14 cellular contexts compared by ENCODE assay signal in genomic region chr12:52231305-52232232, GRCh38. TPM values are rescaled to one million over a fixed set of nuclear protein-coding genes. Genes with fewer than 3 reads are reported as not detected.
DNase-seq lines count a peak whose midpoint lies in the region; ATAC-seq, FAIRE-seq and TF ChIP-seq lines count a peak whose summit lies in the region.
"Had no signal": no experiment of that assay in that cellular context is flagged by ENCODE, and none has a peak within 500 bp of the region (broad histone marks: within the 10 kb centered on the region; RNA-seq: fewer than 3 reads in every experiment).

No MANE protein-coding gene starts in this region.

- H3K23ac ChIP-seq in H1 (ENCODE audit: insufficient read length) = no peak overlapping the region

- H4K20me1 ChIP-seq in H1 (replicated peaks in 1 of 2; ENCODE audit: control insufficient read depth in 1 of 2, insufficient read depth in 2 of 2, low read length in 2 of 2) = no peaks in the 10 kb centered on the region

- TF ChIP-seq EP300 in H1 (IDR thresholded peaks at IDR 0.05; ENCODE audit: borderline replicate concordance in 1 of 2, low read depth in 2 of 2, low read length in 2 of 2) = no peak

- peaks cover 8% of the 10 kb centered on the region; the same call in 1 of the 2 replicates for H3K23me2 ChIP-seq in H1 (ENCODE audit: low read depth, low read length)

- intact Hi-C loops in Right ventricle myocardium inferior (cut with DNase I) = no loop called here
- intact Hi-C loops in left ventricle myocardium inferior (cut with micrococcal nuclease) = no loop called here
- intact Hi-C loops in mucosa of descending colon (cut with DNase I, micrococcal nuclease) = no loop called here

- H3K36me3 ChIP-seq in left ventricle myocardium inferior (no peaks in the 10 kb centered on the region), H1 (ENCODE audit: control insufficient read depth in 2 of 4, insufficient read depth in 4 of 4, low read length in 3 of 4) (no peaks in the 10 kb centered on the region), mucosa of descending colon (ENCODE audit: low read depth) (no peaks in the 10 kb centered on the region)
- H3K36me3 ChIP-seq: tibial nerve had no signal

- H2BK120ac ChIP-seq in H1 (replicated peaks; ENCODE audit: low read depth, low read length) = no peak overlapping the region

- H3K9me3 ChIP-seq in left ventricle myocardium inferior (replicated peaks) (no peaks in the 10 kb centered on the region), H1 (ENCODE audit: insufficient read depth in 2 of 2, low read depth in 1 of 2, low read length in 1 of 2) (no peaks in the 10 kb centered on the region), mucosa of descending colon (no peaks in the 10 kb centered on the region)
- H3K9me3 ChIP-seq: tibial nerve had no signal

- peak overlapping the region; percentile 47 for H2AK5ac ChIP-seq in H1 (ENCODE audit: low read depth, low read length)

- no peak overlapping the region for H3K27ac ChIP-seq in left ventricle myocardium inferior (replicated peaks)
- no peak overlapping the region for H3K27ac ChIP-seq in H1 (ENCODE audit: low read depth, low read length)

- 76% methylated on average over 16 of the region's 16 CpGs; no CpG with 5 or more reads in 1 of the 2 experiments for WGBS in H1 (ENCODE audit: extremely low coverage in 1 of 2, insufficient coverage in 1 of 2, insufficient read length in 1 of 2, insufficient replicate concordance in 2 of 2, low coverage in 1 of 2, low lambda C conversion rate in 2 of 2, missing lambda C conversion rate in 1 of 2), 2 experiments

- H2BK12ac ChIP-seq in H1 (ENCODE audit: low read depth, low read length) = peak overlapping the region; percentile 82

- peak overlapping the region in 1 of 2 experiments; percentile 76; a peak in 1 of 4 replicates for H3K4me2 ChIP-seq in H1 (ENCODE audit: insufficient read depth in 1 of 2, low read depth in 2 of 2, low read length in 2 of 2)

- H2BK5ac ChIP-seq in H1 (ENCODE audit: low read depth, low read length) = no peak overlapping the region; the same call in 1 of the 2 replicates

- no peak overlapping the region for H3K9ac ChIP-seq in H1 (replicated peaks in 1 of 4; ENCODE audit: extremely low read depth in 1 of 4, low read depth in 3 of 4, low read length in 3 of 4)

- POLR2A ChIA-PET in H1 (lab: Charles Lee; ENCODE audit: partially characterized antibody) = interaction anchor here (0.9 to 1.2 kb wide), 2 partner anchors 20 to 48 kb away, joined by 3 read pairs; no protein-coding TSS in a partner anchor

- ATAC-seq in Right ventricle myocardium inferior (peak; percentile 17), mucosa of descending colon (peak; percentile 66), HG03432 (IDR thresholded peaks at IDR 0.05; ENCODE audit: unreplicated experiment) (no peak)
- ATAC-seq: activated T-cell treated with anti-CD3 and anti-CD28 coated beads, Interleukin-2, amount 50 U/mL, for 4 hours had no signal

- H3K27me3 ChIP-seq in left ventricle myocardium inferior (ENCODE audit: low read depth) = peaks cover 83% of the 10 kb centered on the region
- H3K27me3 ChIP-seq in H1 (replicated peaks in 1 of 4; ENCODE audit: control insufficient read depth in 3 of 4, extremely low read depth in 1 of 4, insufficient read depth in 3 of 4, low read length in 3 of 4) = peaks cover 0 to 50% (median 26%) of the 10 kb centered on the region in 4 experiments; a peak in 6 of 7 replicates

- peak overlapping the region; percentile 68; the same call in 1 of the 2 replicates for H2BK15ac ChIP-seq in H1 (ENCODE audit: low read length)

- no peak overlapping the region for H3K14ac ChIP-seq in H1 (ENCODE audit: insufficient read length)

- H3K56ac ChIP-seq in H1 (replicated peaks; ENCODE audit: insufficient read length, low read depth, low read length) = no peak overlapping the region

- no peaks in the 10 kb centered on the region for H3K79me2 ChIP-seq in H1 (ENCODE audit: control insufficient read depth in 1 of 2, insufficient read depth in 2 of 2, low read length in 2 of 2)

- no peak for TF ChIP-seq RAD21 in H1 (IDR thresholded peaks at IDR 0.05 in 1 of 2, conservative IDR thresholded peaks at IDR 0.05 in 1 of 2; ENCODE audit: low read depth in 2 of 2, low read length in 2 of 2)

- no peak for TF ChIP-seq POLR2A in H1 (IDR thresholded peaks at IDR 0.05; ENCODE audit: control extremely low read depth in 1 of 2, low read depth in 2 of 2, low read length in 2 of 2)

- TF ChIP-seq CTCF in left ventricle myocardium inferior (IDR thresholded peaks at IDR 0.05; ENCODE audit: borderline replicate concordance) (no peak), H1 (IDR thresholded peaks at IDR 0.05; ENCODE audit: control extremely low read depth in 1 of 3, insufficient read depth in 1 of 3, low read depth in 1 of 3, low read length in 3 of 3) (no peak), mucosa of descending colon (IDR thresholded peaks at IDR 0.05) (no peak)

- H2BK20ac ChIP-seq in H1 (ENCODE audit: low read length) = peak overlapping the region; percentile 92

- no peak overlapping the region for H4K91ac ChIP-seq in H1 (replicated peaks; ENCODE audit: insufficient read length, low read length)

- H3K4me3 ChIP-seq in left ventricle myocardium inferior = no peak overlapping the region
- no peak overlapping the region for H3K4me3 ChIP-seq in H1 (ENCODE audit: extremely low read depth in 1 of 4, insufficient read depth in 2 of 4, low read depth in 3 of 4, low read length in 4 of 4)
- no peak overlapping the region for H3K4me3 ChIP-seq in mucosa of descending colon
- H3K4me3 ChIP-seq: tibial nerve had no signal

- no peak overlapping the region for H2AFZ ChIP-seq in H1 (ENCODE audit: low read length)

- no peak overlapping the region for H3K4ac ChIP-seq in H1 (replicated peaks; ENCODE audit: insufficient read length, low read depth, low read length)

- no peak for DNase-seq in Right ventricle myocardium inferior (ENCODE audit: missing footprints)
- DNase-seq in left ventricle myocardium inferior = no peak
- no peak for DNase-seq in H1 (ENCODE audit: low read depth in 1 of 2, low spot score in 2 of 2)
- DNase-seq in mucosa of descending colon = no peak
- DNase-seq in ureter (ENCODE audit: low spot score) = peak; percentile 73
- DNase-seq in H4 (ENCODE audit: low spot score) = no peak
- no peak for DNase-seq in activated T-cell treated with anti-CD3 and anti-CD28 coated beads for 4 hours
- DNase-seq: activated T-cell treated with anti-CD3 and anti-CD28 coated beads, Interleukin-2, amount 50 U/mL, for 4 hours; NCI-H524; SIG-M5 had no signal

- H3K4me1 ChIP-seq in left ventricle myocardium inferior (peaks cover 36% of the 10 kb centered on the region), H1 (replicated peaks in 1 of 4; ENCODE audit: control insufficient read depth in 3 of 4, insufficient read depth in 4 of 4, low read length in 3 of 4) (peaks cover 0 to 25% (median 18%) of the 10 kb centered on the region in 4 experiments; a peak in 6 of 7 replicates), mucosa of descending colon (ENCODE audit: low read depth) (peaks cover 9% of the 10 kb centered on the region)

- CTCF ChIA-PET in H1 (lab: Charles Lee; ENCODE audit: partially characterized antibody) = interaction anchor here (0.9 to 17.6 kb wide), 11 partner anchors 10 to 149 kb away, joined by 3 to 151 read pairs (median 6); no protein-coding TSS in a partner anchor

- H3K79me1 ChIP-seq in H1 (ENCODE audit: low read depth, low read length) = no peaks in the 10 kb centered on the region

- H4K5ac ChIP-seq in H1 (ENCODE audit: insufficient read length, low read depth, low read length) = no peak overlapping the region

- peak overlapping the region; percentile 15; the same call in 1 of the 2 replicates for H3K18ac ChIP-seq in H1 (ENCODE audit: extremely low read depth, low read length)

- no peak for FAIRE-seq in H1 (lab: Jason Lieb, UNC)
- FAIRE-seq: endometrium had no signal

- no peak overlapping the region for H4K8ac ChIP-seq in H1 (ENCODE audit: extremely low read depth, insufficient read depth, low read length)

RNA-seq across cellular contexts. Expression of gene KRT7, which starts 1.5 kb away (rescaled TPM):
- total RNA-seq in Right ventricle myocardium inferior (not detected), left ventricle myocardium inferior (not detected), mucosa of descending colon (1 to 10 TPM; 1.0 to 6.4 (median 1.7) TPM), ureter (2,511 TPM)
- total RNA-seq in H1 (2021; fragmentation: NEBNext Ultra II Directional; extraction: Animal tissue kit (Norgen Biotek cat#: 25700)) = 13.2 and 16.5 TPM in 2 replicates
- 19.0 and 25.6 TPM in 2 replicates for polyA plus RNA-seq in H1 (2011; rRNA removed)
- polyA plus RNA-seq in H1 (2011; cell fraction: cytosol; rRNA removed) = 20.8 TPM
- polyA plus RNA-seq in H1 (2011; cell fraction: nucleus; rRNA removed) = 32.4 TPM
- 10.8 to 28.4 TPM (median 20.2 TPM) in 4 replicates for polyA plus RNA-seq in H1 (2012, experiment 1 of 2)
- polyA plus RNA-seq in H1 (2012, experiment 2 of 2) = 20.5 TPM
- 4.4 TPM for polyA plus RNA-seq in H1 (2013, experiment 1 of 2)
- 4.8 TPM for polyA plus RNA-seq in H1 (2013, experiment 2 of 2)
- polyA minus RNA-seq in H1 (2011; rRNA and poly(A)+ RNA removed) = 16.8 and 19.4 TPM in 2 replicates
- 13.4 TPM for polyA minus RNA-seq in H1 (2011; cell fraction: cytosol; rRNA and poly(A)+ RNA removed)
- 20.8 TPM for polyA minus RNA-seq in H1 (2011; cell fraction: nucleus; rRNA and poly(A)+ RNA removed)
- total RNA-seq in H4 (2014; rRNA removed; shearing (Covaris generic)) = 0.29 and 1.7 TPM in 2 replicates

RNA-seq across cellular contexts. Expression of gene KRT80, which starts 39.8 kb away (rescaled TPM):
- not detected for total RNA-seq in Right ventricle myocardium inferior
- not detected for total RNA-seq in left ventricle myocardium inferior
- 0.08 TPM in 1 of 2 replicates, not detected in the other for total RNA-seq in H1 (2021; fragmentation: NEBNext Ultra II Directional; extraction: Animal tissue kit (Norgen Biotek cat#: 25700))
- 0.05 and 0.06 TPM in 2 replicates for polyA plus RNA-seq in H1 (2011; rRNA removed)
- polyA plus RNA-seq in H1 (2011; cell fraction: cytosol; rRNA removed) = 0.05 TPM
- polyA plus RNA-seq in H1 (2011; cell fraction: nucleus; rRNA removed) = 0.06 TPM
- polyA plus RNA-seq in H1 (2012, experiment 1 of 2) = 0.05 to 0.06 TPM in 2 of 4 replicates, not detected in the others
- polyA plus RNA-seq in H1 (2012, experiment 2 of 2) = 0.07 TPM
- 0.04 TPM for polyA plus RNA-seq in H1 (2013, experiment 1 of 2)
- 0.09 TPM for polyA plus RNA-seq in H1 (2013, experiment 2 of 2)
- 0.03 and 0.10 TPM in 2 replicates for polyA minus RNA-seq in H1 (2011; rRNA and poly(A)+ RNA removed)
- 0.37 TPM for polyA minus RNA-seq in H1 (2011; cell fraction: cytosol; rRNA and poly(A)+ RNA removed)
- 0.20 TPM for polyA minus RNA-seq in H1 (2011; cell fraction: nucleus; rRNA and poly(A)+ RNA removed)
- total RNA-seq in mucosa of descending colon = under 1 TPM in 1 of 3 donors, not detected in 2; 0.06 TPM
- 4.6 TPM for total RNA-seq in ureter
- total RNA-seq in H4 (2014; rRNA removed; shearing (Covaris generic)) = 4.7 and 6.9 TPM in 2 replicates
- total RNA-seq: tibial nerve had no signal

RNA-seq across cellular contexts. Expression of gene KRT86, which starts 42.9 kb away (rescaled TPM):
- total RNA-seq in Right ventricle myocardium inferior (not detected), left ventricle myocardium inferior (not detected), mucosa of descending colon (under 1 TPM in 2 of 3 donors, not detected in 1; 0.35 to 0.58 TPM), ureter (0.62 TPM)
- total RNA-seq in H1 (2021; fragmentation: NEBNext Ultra II Directional; extraction: Animal tissue kit (Norgen Biotek cat#: 25700)) = 0.15 TPM in 1 of 2 replicates, not detected in the other
- 0.09 and 0.12 TPM in 2 replicates for polyA plus RNA-seq in H1 (2011; rRNA removed)
- polyA plus RNA-seq in H1 (2011; cell fraction: cytosol; rRNA removed) = not detected
- polyA plus RNA-seq in H1 (2011; cell fraction: nucleus; rRNA removed) = 0.14 TPM
- not detected in 4 replicates for polyA plus RNA-seq in H1 (2012, experiment 1 of 2)
- polyA plus RNA-seq in H1 (2012, experiment 2 of 2) = not detected
- 0.06 TPM for polyA plus RNA-seq in H1 (2013, experiment 1 of 2)
- 0.09 TPM for polyA plus RNA-seq in H1 (2013, experiment 2 of 2)
- polyA minus RNA-seq in H1 (2011; rRNA and poly(A)+ RNA removed) = not detected in 2 replicates
- not detected for polyA minus RNA-seq in H1 (2011; cell fraction: cytosol; rRNA and poly(A)+ RNA removed)
- not detected for polyA minus RNA-seq in H1 (2011; cell fraction: nucleus; rRNA and poly(A)+ RNA removed)
- total RNA-seq in H4 (2014; rRNA removed; shearing (Covaris generic)) = 0.31 and 0.93 TPM in 2 replicates
- total RNA-seq: A673; activated T-cell treated with anti-CD3 and anti-CD28 coated beads, Interleukin-2, amount 50 U/mL, for 4 hours; tibial nerve had no signal

RNA-seq across cellular contexts. Expression of gene KRT81, which starts 59.8 kb away (rescaled TPM):
- total RNA-seq in Right ventricle myocardium inferior (not detected), left ventricle myocardium inferior (not detected), mucosa of descending colon (not detected), ureter (not detected)
- total RNA-seq in H1 (2021; fragmentation: NEBNext Ultra II Directional; extraction: Animal tissue kit (Norgen Biotek cat#: 25700)) = not detected in 2 replicates
- polyA plus RNA-seq in H1 (2011; rRNA removed) = not detected in 2 replicates
- polyA plus RNA-seq in H1 (2011; cell fraction: cytosol; rRNA removed) = not detected
- 0.09 TPM for polyA plus RNA-seq in H1 (2011; cell fraction: nucleus; rRNA removed)
- not detected in 4 replicates for polyA plus RNA-seq in H1 (2012, experiment 1 of 2)
- not detected for polyA plus RNA-seq in H1 (2012, experiment 2 of 2)
- polyA plus RNA-seq in H1 (2013, experiment 1 of 2) = not detected
- not detected for polyA plus RNA-seq in H1 (2013, experiment 2 of 2)
- not detected in 2 replicates for polyA minus RNA-seq in H1 (2011; rRNA and poly(A)+ RNA removed)
- not detected for polyA minus RNA-seq in H1 (2011; cell fraction: cytosol; rRNA and poly(A)+ RNA removed)
- not detected for polyA minus RNA-seq in H1 (2011; cell fraction: nucleus; rRNA and poly(A)+ RNA removed)
- 5.7 and 10.8 TPM in 2 replicates for total RNA-seq in H4 (2014; rRNA removed; shearing (Covaris generic))
- total RNA-seq: tibial nerve had no signal

Comparison
In these comparisons a context has a peak if more than half of its experiments do, and no peak if none do; other contexts are left out.
1. RNA of gene KRT7, which starts 1.5 kb away (total RNA-seq): 2,511 TPM in ureter (single experiment); 13.2 to 16.5 TPM in H1, 0.29 to 1.7 TPM in H4, 1.0 to 6.4 TPM in mucosa of descending colon, not detected in Right ventricle myocardium inferior (single experiment) and not detected in left ventricle myocardium inferior (single experiment); every median in the first group is over 100 times any median in the second.